9 cellular contexts compared by ENCODE assay signal in the genomic region with DNA sequence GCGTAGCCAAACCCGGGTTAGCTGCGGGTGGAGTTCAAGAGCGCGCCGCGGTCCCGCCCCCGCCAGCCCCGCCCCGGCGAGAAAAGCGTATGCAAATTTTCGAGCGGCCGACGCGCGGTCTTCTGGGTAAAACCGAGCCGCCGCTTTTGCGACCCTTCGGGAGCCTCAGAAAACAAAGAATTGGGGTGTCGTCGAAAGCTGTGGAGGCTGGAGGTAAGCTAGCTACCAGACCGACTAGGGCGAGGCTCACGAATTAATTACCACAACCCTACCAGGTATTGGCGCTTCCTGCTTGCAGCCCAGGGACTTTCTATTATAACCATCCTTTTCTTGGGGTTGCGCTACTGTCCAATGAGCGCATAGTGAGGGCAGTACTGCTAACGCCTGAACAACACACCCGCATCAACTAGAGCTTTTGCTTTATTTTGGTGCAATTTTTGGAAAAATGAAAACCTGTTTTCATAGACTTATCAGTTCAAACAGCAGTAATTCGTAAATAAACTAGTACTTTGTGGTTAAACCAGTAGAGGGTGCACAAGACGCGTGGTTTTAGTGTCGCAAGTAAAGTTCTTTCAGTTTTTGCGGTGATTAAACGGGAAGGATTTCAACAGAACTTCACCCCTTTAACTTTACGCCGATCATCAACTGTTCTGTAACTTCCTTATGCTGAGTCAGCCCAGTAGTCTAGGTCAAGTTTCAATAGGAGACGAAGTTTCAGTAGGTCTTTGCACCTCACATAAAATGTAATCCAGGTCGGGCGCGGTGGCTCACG. TPM values are rescaled to one million over a fixed set of nuclear protein-coding genes. Genes with fewer than 3 reads are reported as not detected.
DNase-seq lines count a peak whose midpoint lies in the region; ATAC-seq and TF ChIP-seq lines count a peak whose summit lies in the region.
"Had no signal": no experiment of that assay in that cellular context is flagged by ENCODE, and none has a peak within 500 bp of the region (broad histone marks: within the 10 kb centered on the region; RNA-seq: fewer than 3 reads in every experiment).

A gene (plus strand): TSS at position 318 of the 772 bp plus-strand sequence.

- no peaks in the 10 kb centered on the region for H4K20me1 ChIP-seq in mammary epithelial cell (ENCODE audit: insufficient read depth, low read length)

- 2% methylated on average over 25 of the region's 47 CpGs for WGBS in mammary epithelial cell (ENCODE audit: low coverage, missing lambda C conversion rate)

- no peaks in the 10 kb centered on the region for H3K9me3 ChIP-seq in mammary epithelial cell (replicated peaks; ENCODE audit: insufficient read depth, low read length)

- peak within 1 kb of the TSS; percentile 54 to 90 (median 70) for H3K4me3 ChIP-seq in mammary epithelial cell (replicated peaks in 1 of 3; ENCODE audit: insufficient read depth in 1 of 3, low read depth in 2 of 3, low read length in 3 of 3)

- ATAC-seq in GM18861 (IDR thresholded peaks at IDR 0.05; ENCODE audit: unreplicated experiment) (peak; percentile 63), HG03097 (IDR thresholded peaks at IDR 0.05; ENCODE audit: low FRiP score, unreplicated experiment) (peak; percentile 79)

- H3K27me3 Mint-ChIP-seq in immature natural killer cell (ENCODE audit: low read depth in 3 of 3), result peaks cover 13 to 17% (median 13%) of the 10 kb centered on the region in 3 donors

- H3K9me3 Mint-ChIP-seq in immature natural killer cell, result no peaks in the 10 kb centered on the region

- in situ Hi-C loops in ACHN (cut with HindIII; ENCODE audit: low pct_ligation_motif_present, low pct_unique_long_range_greater_than_20kb, low sequenced_read_pairs) (no loop called here), mammary epithelial cell (cut with MboI; ENCODE audit: low sequenced_read_pairs in 2 of 2) (loop anchor here in 1 of 2 donors (5.0 kb wide), 1 partner anchor 187 kb away; no protein-coding TSS in a partner anchor)

- H3K4me3 Mint-ChIP-seq in immature natural killer cell, result peak within 1 kb of the TSS; percentile 91 to 97 (median 95)

- BruUV-seq in mammary epithelial cell (replicated peaks; lab: Mats Ljungman, UMichigan), result TSS peak; percentile 99

- H3K79me2 ChIP-seq in mammary epithelial cell (ENCODE audit: insufficient read depth, low read length), result peaks cover 69% of the 10 kb centered on the region

- peak within 1 kb of the TSS; percentile 99 for H3K27ac ChIP-seq in VCaP
- peak within 1 kb of the TSS; percentile 98 for H3K27ac ChIP-seq in mammary epithelial cell (ENCODE audit: insufficient read depth, low read depth, low read length)

- intact Hi-C loops in mammary epithelial cell (cut with micrococcal nuclease), result loop anchor here (1.0 to 5.0 kb wide), 8 partner anchors 28 to 446 kb away; a partner anchor contains a TSS

- dilution Hi-C loops in mammary epithelial cell (cut with HindIII; ENCODE audit: low sequenced_read_pairs), result loop anchor here (10.0 kb wide), 1 partner anchor 94 kb away; no protein-coding TSS in a partner anchor

- TF ChIP-seq CTCF in VCaP (conservative IDR thresholded peaks at IDR 0.05), result peak; percentile 66
- peak; percentile 51 to 61 for TF ChIP-seq CTCF in mammary epithelial cell (conservative IDR thresholded peaks at IDR 0.05 in 1 of 2, IDR thresholded peaks at IDR 0.05 in 1 of 2; ENCODE audit: extremely low read depth in 1 of 2, insufficient read depth in 1 of 2, low read depth in 1 of 2, low read length in 2 of 2)

- peak within 1 kb of the TSS; percentile 68 for H2AFZ ChIP-seq in mammary epithelial cell (ENCODE audit: low read depth, low read length)

- peaks cover 55% of the 10 kb centered on the region for H3K4me1 ChIP-seq in mammary epithelial cell (ENCODE audit: insufficient read depth, low read length)

- H3K36me3 ChIP-seq in mammary epithelial cell (ENCODE audit: insufficient read depth, low read length), result no peaks in the 10 kb centered on the region

- peak; percentile 99 for DNase-seq in ACHN
- peak; percentile 98 for DNase-seq in NCI-H2171 treated with DMSO at 0.1 percent for 48 hours (lab: John Stamatoyannopoulos, UW)
- DNase-seq in mammary epithelial cell, result peak; percentile 99
- DNase-seq in immature natural killer cell, result peak; percentile 90 to 93 (median 92)
- DNase-seq in smooth muscle cell of the brain vasculature (ENCODE audit: low read depth, low spot score), result peak; percentile 94

- peak within 1 kb of the TSS; percentile 88 for H3K4me2 ChIP-seq in mammary epithelial cell (ENCODE audit: insufficient read depth, low read depth, low read length)

- peak within 1 kb of the TSS; percentile 95 for H3K9ac ChIP-seq in mammary epithelial cell (ENCODE audit: insufficient read depth, low read length)

- peaks cover 40 to 63% of the 10 kb centered on the region in 2 donors for H3K4me1 Mint-ChIP-seq in immature natural killer cell

- peaks cover 0 to 12% (median 3%) of the 10 kb centered on the region in 3 donors for H3K36me3 Mint-ChIP-seq in immature natural killer cell

- CTCF ChIA-PET in mammary epithelial cell (lab: Charles Lee; ENCODE audit: low non-redundant PET), result interaction anchor here (0.6 to 0.7 kb wide), 2 partner anchors 123 to 128 kb away, joined by 3 read pairs; no protein-coding TSS in a partner anchor

- H3K27ac Mint-ChIP-seq in immature natural killer cell, result peak within 1 kb of the TSS; percentile 96 to 100 (median 98)

- no peaks in the 10 kb centered on the region for H3K27me3 ChIP-seq in mammary epithelial cell (ENCODE audit: insufficient read depth, low read length)

RNA-seq across cellular contexts. Expression of the gene that starts here (rescaled TPM):
- total RNA-seq in mammary epithelial cell, result under 1 TPM in 1 of 2 donors, not detected in 1; under 0.01 TPM
- polyA plus RNA-seq in mammary epithelial cell, result not detected
- polyA minus RNA-seq in mammary epithelial cell, result not detected
- polyA plus RNA-seq in immature natural killer cell, result not detected
- total RNA-seq: T-helper 1 cell treated with Interleukin-12 subunit alpha and Interleukin-12 subunit beta and Interleukin-4 antibody, amounts not matched to agents 30 ng/mL and 1 ng/mL, for 36 hours had no signal

Comparison
In these comparisons a context has a peak if more than half of its experiments do, and no peak if none do; other contexts are left out.
1. Peak in every context shown above with its lines: DNase-seq, ATAC-seq, H3K4me3 ChIP-seq and H3K27ac ChIP-seq.
2. Peak in DNase-seq, H3K4me3 ChIP-seq, H3K27ac ChIP-seq, H3K9ac ChIP-seq and H3K4me2 ChIP-seq in mammary epithelial cell; RNA of the gene not detected or under 1 TPM.
3. Peak in DNase-seq in immature natural killer cell; RNA of the gene not detected or under 1 TPM.